In the genomic region with DNA sequence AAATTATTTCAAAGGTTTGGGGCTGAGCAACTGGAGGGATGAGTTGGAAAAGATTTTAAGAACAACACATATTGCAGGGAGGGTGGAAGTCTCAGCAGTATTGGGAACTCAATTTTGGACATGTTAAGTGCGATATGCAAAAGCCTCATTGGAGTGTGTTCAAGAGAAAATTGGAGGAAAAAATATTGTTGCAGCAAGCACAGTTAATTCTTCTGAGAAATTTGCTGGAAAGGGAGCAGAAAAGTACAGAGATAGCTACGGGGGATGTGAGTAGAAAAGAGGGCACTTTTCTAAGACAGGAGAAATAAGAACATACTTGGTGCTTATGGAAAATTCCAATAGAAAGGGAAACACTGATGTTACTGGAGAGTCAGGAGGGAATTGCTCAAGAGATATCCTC, we compare ENCODE assay signal across 22 cellular contexts.
"Had no signal": no experiment of that assay in that cellular context is flagged by ENCODE, and none has a peak within 500 bp of the region (broad histone marks: within the 10 kb centered on the region; RNA-seq: fewer than 3 reads in every experiment).

No MANE protein-coding gene starts in this region.

- H3K9ac ChIP-seq: neural progenitor cell had no signal

- H3K36me3 ChIP-seq: heart right ventricle, neural progenitor cell, ovary, right atrium auricular region, sigmoid colon, stomach, thyroid gland had no signal

- H3K4me1 ChIP-seq: heart right ventricle, neural progenitor cell, right atrium auricular region, sigmoid colon, stomach, thyroid gland had no signal

- H3K4me3 ChIP-seq: heart right ventricle, neural progenitor cell, ovary, right atrium auricular region, sigmoid colon, skin epidermis, stomach, thyroid gland had no signal

- H2AFZ ChIP-seq: neural progenitor cell had no signal

- H3K27ac ChIP-seq: heart right ventricle, neural progenitor cell, ovary, right atrium auricular region, sigmoid colon, skin epidermis, stomach, thyroid gland had no signal

- ATAC-seq: heart right ventricle; left lobe of liver; natural killer cell; stimulated activated naive B cell treated with anti-CD40 and anti-IgM and Interleukin-4, amounts not matched to agents 10 μg/mL and 1 μg/mL and 100 μg/mL, for 72 hours had no signal

- H3K4me2 ChIP-seq: neural progenitor cell had no signal

- H3K27me3 ChIP-seq: heart right ventricle, neural progenitor cell, ovary, right atrium auricular region, sigmoid colon, stomach, thyroid gland had no signal

- DNase-seq: dermis blood vessel endothelial cell; effector CD4-positive, alpha-beta T cell; endodermal cell; erythroblast; foreskin melanocyte; heart right ventricle; hypothalamus; islet precursor cell; natural killer cell; nucleus accumbens; ovary; sigmoid colon; stimulated activated CD4-positive, alpha-beta T cell treated with anti-CD3 and anti-CD28 coated beads, Interleukin-2, amount 100 ng/mL, for 24 hours; stimulated activated CD4-positive, alpha-beta T cell treated with anti-CD3 and anti-CD28 coated beads, Interleukin-4, amount 100 ng/mL, for 4 hours; stimulated activated naive B cell treated with anti-CD40 and anti-IgM and Interleukin-4, amounts not matched to agents 10 μg/mL and 1 μg/mL and 100 μg/mL, for 72 hours; stomach; substantia nigra; thyroid gland had no signal

- H3K9me3 ChIP-seq: ovary, right atrium auricular region, sigmoid colon, stomach, thyroid gland had no signal
